Comparison of ENCODE assay signal across 16 cellular contexts in genomic region chr19:58469241-58470013, GRCh38. TPM values are rescaled to one million over a fixed set of nuclear protein-coding genes. Genes with fewer than 3 reads are reported as not detected.
A peak's percentile ranks its signal among the peaks of the same experiment; 100 is the strongest.
DNase-seq lines count a peak whose midpoint lies in the region; ATAC-seq lines count a peak whose summit lies in the region.
"Had no signal": no experiment of that assay in that cellular context is flagged by ENCODE, and none has a peak within 500 bp of the region (broad histone marks: within the 10 kb centered on the region; RNA-seq: fewer than 3 reads in every experiment).

No MANE protein-coding gene starts in this region.

- H3K27me3 Mint-ChIP-seq in activated T-helper 2 cell treated with anti-CD3 and anti-CD28 coated beads, Interferon-gamma antibody, Interleukin-2, Interleukin-4, amounts not matched to agents 10 μg/mL and 5 μg/mL and 100 μg/mL, durations not matched to agents 14 hours and 24 hours and 36 hours (ENCODE audit: low read depth): no peaks in the 10 kb centered on the region
- H3K27me3 Mint-ChIP-seq in naive B cell: no peaks in the 10 kb centered on the region

- H3K4me1 Mint-ChIP-seq in activated T-helper 2 cell treated with anti-CD3 and anti-CD28 coated beads, Interferon-gamma antibody, Interleukin-2, Interleukin-4, amounts not matched to agents 10 μg/mL and 5 μg/mL and 100 μg/mL, durations not matched to agents 14 hours and 24 hours and 36 hours (ENCODE audit: low read depth): peaks cover 18% of the 10 kb centered on the region
- H3K4me1 Mint-ChIP-seq in naive B cell: peaks cover 19 to 40% (median 19%) of the 10 kb centered on the region in 3 donors

- DNase-seq in activated naive CD4-positive, alpha-beta T cell treated with anti-CD3 and anti-CD28 coated beads, Interleukin-2, amount 50 U/mL, for 72 hours (ENCODE audit: low spot score in 2 of 2): no peak
- no peak for DNase-seq in activated naive CD4-positive, alpha-beta T cell (lab: John Stamatoyannopoulos, UW)
- no peak for DNase-seq in activated T-helper 2 cell treated with anti-CD3 and anti-CD28 coated beads, Interferon-gamma antibody, Interleukin-2, Interleukin-4, amounts not matched to agents 10 μg/mL and 5 μg/mL and 100 μg/mL, durations not matched to agents 14 hours and 24 hours and 36 hours (ENCODE audit: low spot score)
- DNase-seq in naive B cell (no peak), AG20443 (ENCODE audit: low spot score) (no peak), NCI-H226 (no peak), left ventricle myocardium superior (no peak)
- DNase-seq: HCEC 1CT; heart right ventricle; Karpas-422; left lung; NCI-H2081; nucleus accumbens; stimulated activated CD4-positive, alpha-beta T cell treated with anti-CD3 and anti-CD28 coated beads, Interleukin-12 subunit alpha, Interleukin-12 subunit beta, amount 100 ng/mL, for 4 hours had no signal

- peak overlapping the region; percentile 22 to 83 for H3K27ac Mint-ChIP-seq in activated naive CD4-positive, alpha-beta T cell treated with anti-CD3 and anti-CD28 coated beads, Interleukin-2, amount 50 U/mL, for 72 hours
- H3K27ac Mint-ChIP-seq in activated T-helper 2 cell treated with anti-CD3 and anti-CD28 coated beads, Interferon-gamma antibody, Interleukin-2, Interleukin-4, amounts not matched to agents 10 μg/mL and 5 μg/mL and 100 μg/mL, durations not matched to agents 14 hours and 24 hours and 36 hours: no peak overlapping the region
- H3K27ac Mint-ChIP-seq in naive B cell: no peak overlapping the region

- ATAC-seq in activated naive CD4-positive, alpha-beta T cell treated with anti-CD3 and anti-CD28 coated beads, Interleukin-2, amount 50 U/mL, for 72 hours: no peak
- ATAC-seq in naive B cell (ENCODE audit: low read depth in 2 of 2) (no peak), GM21381 (IDR thresholded peaks at IDR 0.05; ENCODE audit: unreplicated experiment) (no peak), left ventricle myocardium superior (no peak)
- ATAC-seq: activated CD4-positive, CD25-positive, alpha-beta regulatory T cell treated with anti-CD3 and anti-CD28 coated beads, Interleukin-2, amount 50 U/mL, for 24 hours; heart right ventricle; left lung had no signal

- H3K4me3 Mint-ChIP-seq in activated T-helper 2 cell treated with anti-CD3 and anti-CD28 coated beads, Interferon-gamma antibody, Interleukin-2, Interleukin-4, amounts not matched to agents 10 μg/mL and 5 μg/mL and 100 μg/mL, durations not matched to agents 14 hours and 24 hours and 36 hours (ENCODE audit: low read depth): peak overlapping the region; percentile 13
- peak overlapping the region in 6 of 8 donors; percentile 5 to 94 (median 73) for H3K4me3 Mint-ChIP-seq in naive B cell

- intact Hi-C loops in activated T-helper 2 cell treated with anti-CD3 and anti-CD28 coated beads, Interferon-gamma antibody, Interleukin-2, Interleukin-4, amounts not matched to agents 10 μg/mL and 5 μg/mL and 100 μg/mL, durations not matched to agents 14 hours and 24 hours and 36 hours (cut with micrococcal nuclease): no loop called here
- intact Hi-C loops in left ventricle myocardium superior (cut with micrococcal nuclease): no loop called here

- no peaks in the 10 kb centered on the region for H3K36me3 Mint-ChIP-seq in activated naive CD4-positive, alpha-beta T cell treated with anti-CD3 and anti-CD28 coated beads, Interleukin-2, amount 50 U/mL, for 72 hours
- H3K36me3 Mint-ChIP-seq in activated T-helper 2 cell treated with anti-CD3 and anti-CD28 coated beads, Interferon-gamma antibody, Interleukin-2, Interleukin-4, amounts not matched to agents 10 μg/mL and 5 μg/mL and 100 μg/mL, durations not matched to agents 14 hours and 24 hours and 36 hours (ENCODE audit: low read depth): peaks cover 33% of the 10 kb centered on the region
- H3K36me3 Mint-ChIP-seq in naive B cell: no peaks in the 10 kb centered on the region

- no peaks in the 10 kb centered on the region for H3K9me3 Mint-ChIP-seq in activated naive CD4-positive, alpha-beta T cell treated with anti-CD3 and anti-CD28 coated beads, Interleukin-2, amount 50 U/mL, for 72 hours
- H3K9me3 Mint-ChIP-seq in activated T-helper 2 cell treated with anti-CD3 and anti-CD28 coated beads, Interferon-gamma antibody, Interleukin-2, Interleukin-4, amounts not matched to agents 10 μg/mL and 5 μg/mL and 100 μg/mL, durations not matched to agents 14 hours and 24 hours and 36 hours: no peaks in the 10 kb centered on the region
- no peaks in the 10 kb centered on the region for H3K9me3 Mint-ChIP-seq in naive B cell

RNA-seq across cellular contexts. Expression of gene ZNF324, which starts 2.5 kb away (rescaled TPM):
- total RNA-seq in activated naive CD4-positive, alpha-beta T cell treated with anti-CD3 and anti-CD28 coated beads, Interleukin-2, amount 50 U/mL, for 72 hours: 1 to 10 TPM; 6.4 to 7.7 TPM
- 11.6 and 12.3 TPM in 2 replicates for total RNA-seq in activated T-helper 2 cell treated with anti-CD3 and anti-CD28 coated beads, Interferon-gamma antibody, Interleukin-2, Interleukin-4, amounts not matched to agents 10 μg/mL and 5 μg/mL and 100 μg/mL, durations not matched to agents 14 hours and 24 hours and 36 hours
- 10 to 100 TPM in 5 of 6 donors, 1 to 10 TPM in 1; 8.5 to 30.0 (median 14.4) TPM for polyA plus RNA-seq in naive B cell (ENCODE audit: low read depth in 6 of 6)
- total RNA-seq in left ventricle myocardium superior: 5.0 TPM

RNA-seq across cellular contexts. Expression of gene ZNF446, which starts 6.7 kb away (rescaled TPM):
- 1 to 10 TPM; 4.8 to 5.0 TPM for total RNA-seq in activated naive CD4-positive, alpha-beta T cell treated with anti-CD3 and anti-CD28 coated beads, Interleukin-2, amount 50 U/mL, for 72 hours
- 6.6 and 6.9 TPM in 2 replicates for total RNA-seq in activated T-helper 2 cell treated with anti-CD3 and anti-CD28 coated beads, Interferon-gamma antibody, Interleukin-2, Interleukin-4, amounts not matched to agents 10 μg/mL and 5 μg/mL and 100 μg/mL, durations not matched to agents 14 hours and 24 hours and 36 hours
- 1 to 10 TPM; 4.1 to 6.2 (median 5.0) TPM for polyA plus RNA-seq in naive B cell (ENCODE audit: low read depth in 6 of 6)
- total RNA-seq in left ventricle myocardium superior: 4.6 TPM

RNA-seq across cellular contexts. Expression of gene ZNF324B, which starts 18.0 kb away (rescaled TPM):
- total RNA-seq in activated naive CD4-positive, alpha-beta T cell treated with anti-CD3 and anti-CD28 coated beads, Interleukin-2, amount 50 U/mL, for 72 hours: 1 to 10 TPM; 5.7 to 7.9 TPM
- total RNA-seq in activated T-helper 2 cell treated with anti-CD3 and anti-CD28 coated beads, Interferon-gamma antibody, Interleukin-2, Interleukin-4, amounts not matched to agents 10 μg/mL and 5 μg/mL and 100 μg/mL, durations not matched to agents 14 hours and 24 hours and 36 hours: 9.6 and 11.3 TPM in 2 replicates
- 1 to 10 TPM in 5 of 6 donors, under 1 TPM in 1; 0.96 to 3.7 (median 2.4) TPM for polyA plus RNA-seq in naive B cell (ENCODE audit: low read depth in 6 of 6)
- 3.7 TPM for total RNA-seq in left ventricle myocardium superior

RNA-seq across cellular contexts. Expression of gene ZNF132, which starts 29.5 kb away (rescaled TPM):
- total RNA-seq in activated naive CD4-positive, alpha-beta T cell treated with anti-CD3 and anti-CD28 coated beads, Interleukin-2, amount 50 U/mL, for 72 hours: 1 to 10 TPM; 3.1 to 3.4 TPM
- total RNA-seq in activated T-helper 2 cell treated with anti-CD3 and anti-CD28 coated beads, Interferon-gamma antibody, Interleukin-2, Interleukin-4, amounts not matched to agents 10 μg/mL and 5 μg/mL and 100 μg/mL, durations not matched to agents 14 hours and 24 hours and 36 hours: 3.2 and 3.4 TPM in 2 replicates
- polyA plus RNA-seq in naive B cell (ENCODE audit: low read depth in 6 of 6): 1 to 10 TPM in 5 of 6 donors, not detected in 1; 2.1 to 3.8 (median 3.2) TPM
- total RNA-seq in left ventricle myocardium superior: 5.6 TPM

RNA-seq across cellular contexts. Expression of gene SLC27A5, which starts 42.4 kb away (rescaled TPM):
- 10 to 100 TPM; 10.2 to 21.4 TPM for total RNA-seq in activated naive CD4-positive, alpha-beta T cell treated with anti-CD3 and anti-CD28 coated beads, Interleukin-2, amount 50 U/mL, for 72 hours
- total RNA-seq in activated T-helper 2 cell treated with anti-CD3 and anti-CD28 coated beads, Interferon-gamma antibody, Interleukin-2, Interleukin-4, amounts not matched to agents 10 μg/mL and 5 μg/mL and 100 μg/mL, durations not matched to agents 14 hours and 24 hours and 36 hours: 23.0 and 23.5 TPM in 2 replicates
- polyA plus RNA-seq in naive B cell (ENCODE audit: low read depth in 6 of 6): 10 to 100 TPM; 12.0 to 17.8 (median 12.7) TPM
- total RNA-seq in left ventricle myocardium superior: 4.3 TPM

Comparison
In these comparisons a context has a peak if more than half of its experiments do, and no peak if none do; other contexts are left out.
1. H3K27ac Mint-ChIP-seq: peak in activated naive CD4-positive, alpha-beta T cell treated with anti-CD3 and anti-CD28 coated beads, Interleukin-2, amount 50 U/mL, for 72 hours (2 of 2); none in activated T-helper 2 cell treated with anti-CD3 and anti-CD28 coated beads, Interferon-gamma antibody, Interleukin-2, Interleukin-4, amounts not matched to agents 10 μg/mL and 5 μg/mL and 100 μg/mL, durations not matched to agents 14 hours and 24 hours and 36 hours (single experiment) and naive B cell (0 of 6).